In genomic region chr14:73059326-73059725, GRCh38 we compare ENCODE assay signal across 7 cellular contexts. TPM values are rescaled to one million over a fixed set of nuclear protein-coding genes. Genes with fewer than 3 reads are reported as not detected.
A peak's percentile ranks its signal among the peaks of the same experiment; 100 is the strongest.
DNase-seq lines count a peak whose midpoint lies in the region; ATAC-seq, FAIRE-seq and TF ChIP-seq lines count a peak whose summit lies in the region.

No MANE protein-coding gene starts in this region.

- no peaks in the 10 kb centered on the region for H3K9me3 Mint-ChIP-seq in GM23338

- H4K20me1 ChIP-seq in GM23338 (replicated peaks; ENCODE audit: insufficient read depth), result peaks cover 47% of the 10 kb centered on the region

- peak overlapping the region; percentile 93 for H3K4me2 ChIP-seq in GM23338

- TF ChIP-seq POLR2A in gastroesophageal sphincter (IDR thresholded peaks at IDR 0.05), result no peak

- H3K4me3 ChIP-seq in GM23338 (peak overlapping the region; percentile 95), gastroesophageal sphincter (peak overlapping the region; percentile 64 to 97)

- H3K4me3 Mint-ChIP-seq in GM23338, result no peak overlapping the region

- ATAC-seq in GM23338, result no peak
- ATAC-seq in gastroesophageal sphincter, result no peak
- no peak for ATAC-seq in GM21381 (IDR thresholded peaks at IDR 0.05; ENCODE audit: unreplicated experiment)
- ATAC-seq in GM21390 (IDR thresholded peaks at IDR 0.05; ENCODE audit: unreplicated experiment), result no peak
- ATAC-seq in HG02798 (IDR thresholded peaks at IDR 0.05; ENCODE audit: poor library complexity, unreplicated experiment), result no peak

- H3K9me2 ChIP-seq in GM23338 (ENCODE audit: insufficient read depth), result no peaks in the 10 kb centered on the region

- peaks cover 38% of the 10 kb centered on the region for H3K36me3 Mint-ChIP-seq in GM23338 (ENCODE audit: low read depth)

- peaks cover 18% of the 10 kb centered on the region for H3K27me3 Mint-ChIP-seq in GM23338 (ENCODE audit: insufficient read depth, low read depth, poor library complexity)

- H3K36me3 ChIP-seq in GM23338 (ENCODE audit: insufficient read depth), result no peaks in the 10 kb centered on the region
- peaks cover 0 to 15% of the 10 kb centered on the region in 2 donors for H3K36me3 ChIP-seq in gastroesophageal sphincter

- H3K4me1 Mint-ChIP-seq in GM23338, result peaks cover 42% of the 10 kb centered on the region

- TF ChIP-seq CTCF in GM23338 (conservative IDR thresholded peaks at IDR 0.05; ENCODE audit: low read depth in 2 of 2), result no peak
- TF ChIP-seq CTCF in gastroesophageal sphincter (IDR thresholded peaks at IDR 0.05), result no peak

- H2AFZ ChIP-seq in GM23338, result no peak overlapping the region

- peaks cover 15% of the 10 kb centered on the region; the same call in 1 of the 2 replicates for H3F3A ChIP-seq in GM23338 (replicated peaks; ENCODE audit: low read depth)

- no peak overlapping the region for H3K27ac Mint-ChIP-seq in GM23338

- peaks cover 57% of the 10 kb centered on the region for H3K79me2 ChIP-seq in GM23338 (replicated peaks; ENCODE audit: insufficient read depth)

- no peak for DNase-seq in GM23338 (ENCODE audit: low spot score)
- peak; percentile 4 for DNase-seq in RCC 7860 (ENCODE audit: low spot score)
- peak; percentile 24 for DNase-seq in stromal cell of bone marrow (ENCODE audit: low read depth)

- 0% methylated on average over 9 of the region's 9 CpGs for WGBS in gastroesophageal sphincter (ENCODE audit: low coverage in 1 of 2), 2 donors

- peaks cover 27% of the 10 kb centered on the region; the same call in 1 of the 2 replicates for H3K4me1 ChIP-seq in GM23338 (ENCODE audit: insufficient read depth)
- peaks cover 0 to 60% (median 19%) of the 10 kb centered on the region in 3 donors for H3K4me1 ChIP-seq in gastroesophageal sphincter

- no peak for FAIRE-seq in RCC 7860 (lab: Jason Lieb, UNC)

- no peaks in the 10 kb centered on the region for H3K9me3 ChIP-seq in gastroesophageal sphincter

- no peaks in the 10 kb centered on the region for H3K27me3 ChIP-seq in GM23338 (ENCODE audit: insufficient read depth)
- H3K27me3 ChIP-seq in gastroesophageal sphincter, result no peaks in the 10 kb centered on the region

- no peak for TF ChIP-seq EP300 in gastroesophageal sphincter (IDR thresholded peaks at IDR 0.05)

- H3K27ac ChIP-seq in GM23338 (ENCODE audit: low read depth), result peak overlapping the region; percentile 92
- peak overlapping the region; percentile 87 to 97 (median 94) for H3K27ac ChIP-seq in gastroesophageal sphincter

TF ChIP-seq in GM23338, 12 proteins besides CTCF, POLR2A, EP300 and RAD21:
- TF ChIP-seq EZH2 (IDR thresholded peaks at IDR 0.05; ENCODE audit: low read depth, unreplicated experiment) (no peak), ETS1 (IDR thresholded peaks at IDR 0.05) (no peak), REST (IDR thresholded peaks at IDR 0.05; ENCODE audit: unreplicated experiment) (no peak), ZNF114 (CRISPR knock-in tag; IDR thresholded peaks at IDR 0.05) (no peak), NANOG (IDR thresholded peaks at IDR 0.05; ENCODE audit: borderline replicate concordance) (no peak), ZNF331 (CRISPR knock-in tag; IDR thresholded peaks at IDR 0.05; ENCODE audit: low read depth) (no peak), EZH2phosphoT487 (IDR thresholded peaks at IDR 0.05; ENCODE audit: unreplicated experiment) (no peak), CREB1 (CRISPR knock-in tag; IDR thresholded peaks at IDR 0.05; ENCODE audit: low read depth) (no peak), STAT1 (IDR thresholded peaks at IDR 0.05; ENCODE audit: unreplicated experiment) (no peak), JUNB (IDR thresholded peaks at IDR 0.05; ENCODE audit: unreplicated experiment) (no peak)

RNA-seq across cellular contexts. Expression of gene RBM25, which starts 1.0 kb away (rescaled TPM):
- total RNA-seq in GM23338 (2014; rRNA removed; shearing (Covaris generic)), result 107 and 120 TPM in 2 replicates
- polyA plus RNA-seq in GM23338 (2016; fragmentation: Nextera tagmentation; extraction: Ambion mirVana), result 180 and 204 TPM in 2 replicates
- total RNA-seq in gastroesophageal sphincter, result 10 to 100 TPM; 18.2 to 83.9 (median 41.9) TPM

RNA-seq across cellular contexts. Expression of gene ZFYVE1, which starts 32.4 kb away (rescaled TPM):
- 10.2 and 12.5 TPM in 2 replicates for total RNA-seq in GM23338 (2014; rRNA removed; shearing (Covaris generic))
- polyA plus RNA-seq in GM23338 (2016; fragmentation: Nextera tagmentation; extraction: Ambion mirVana), result 3.2 and 3.7 TPM in 2 replicates
- total RNA-seq in gastroesophageal sphincter, result 10 to 100 TPM; 16.7 to 36.7 (median 23.8) TPM
